11 cellular contexts compared by ENCODE assay signal in genomic region chr9:14910178-14910805, GRCh38. TPM values are rescaled to one million over a fixed set of nuclear protein-coding genes. Genes with fewer than 3 reads are reported as not detected.
A peak's percentile ranks its signal among the peaks of the same experiment; 100 is the strongest.
DNase-seq lines count a peak whose midpoint lies in the region; ATAC-seq, FAIRE-seq and TF ChIP-seq lines count a peak whose summit lies in the region.
"Had no signal": no experiment of that assay in that cellular context is flagged by ENCODE, and none has a peak within 500 bp of the region (broad histone marks: within the 10 kb centered on the region; RNA-seq: fewer than 3 reads in every experiment).

Gene FREM1, minus strand, starts transcription at chr9:14910428. Its CDS starts 41,451 bp downstream, at chr9:14868977.

- H3K36me3 ChIP-seq in endothelial cell of umbilical vein (ENCODE audit: control insufficient read depth in 2 of 2, extremely low read depth in 1 of 2, insufficient read depth in 2 of 2, low read length in 2 of 2) (no peaks in the 10 kb centered on the region), MM.1S (replicated peaks; ENCODE audit: insufficient read depth, low read length) (no peaks in the 10 kb centered on the region)

- H3K9me3 ChIP-seq in endothelial cell of umbilical vein (replicated peaks; ENCODE audit: control insufficient read depth, insufficient read depth, low read length) (no peaks in the 10 kb centered on the region), MM.1S (replicated peaks; ENCODE audit: insufficient read depth, low read length) (no peaks in the 10 kb centered on the region)

- peak; percentile 70 for DNase-seq in Right ventricle myocardium inferior (ENCODE audit: missing footprints)
- no peak for DNase-seq in cardiac septum (ENCODE audit: low spot score)
- DNase-seq in endothelial cell of umbilical vein (ENCODE audit: low read depth, low spot score): peak; percentile 19
- DNase-seq in mucosa of gallbladder (ENCODE audit: low spot score): peak; percentile 41
- no peak for DNase-seq in epidermal melanocyte (ENCODE audit: insufficient read length, low spot score)
- no peak for DNase-seq in MM.1S
- DNase-seq in GM13977 (ENCODE audit: low spot score): no peak
- DNase-seq: CD4-positive, alpha-beta T cell had no signal

- H3K4me3 ChIP-seq in endothelial cell of umbilical vein (replicated peaks in 1 of 3; ENCODE audit: insufficient read depth in 1 of 3, low read depth in 1 of 3, low read length in 3 of 3) (no peak within 1 kb of the TSS), MM.1S (ENCODE audit: low read length) (no peak within 1 kb of the TSS)

- peak within 1 kb of the TSS; percentile 41 for H2AFZ ChIP-seq in endothelial cell of umbilical vein (ENCODE audit: low read depth, low read length)
- no peak within 1 kb of the TSS for H2AFZ ChIP-seq in MM.1S (ENCODE audit: low read length)

- TF ChIP-seq POLR2A in endothelial cell of umbilical vein (IDR thresholded peaks at IDR 0.05; ENCODE audit: low read depth, low read length): no peak

- CTCF ChIA-PET in endothelial cell of umbilical vein (lab: Charles Lee): no interaction called here

- H3K9me2 ChIP-seq in MM.1S (replicated peaks; ENCODE audit: insufficient read depth, low read length): no peaks in the 10 kb centered on the region

- intact Hi-C loops in Right ventricle myocardium inferior (cut with DNase I) (no loop called here), cardiac septum (cut with DNase I) (no loop called here), endothelial cell of umbilical vein (cut with micrococcal nuclease) (no loop called here)

- no TSS peak for BruUV-seq in endothelial cell of umbilical vein (replicated peaks; lab: Mats Ljungman, UMichigan)

- H3K27me3 ChIP-seq in endothelial cell of umbilical vein (ENCODE audit: control insufficient read depth in 2 of 2, insufficient read depth in 2 of 2, low read length in 2 of 2): peaks cover 0 to 2% of the 10 kb centered on the region in 2 experiments
- no peaks in the 10 kb centered on the region for H3K27me3 ChIP-seq in MM.1S (replicated peaks; ENCODE audit: insufficient read depth, low read length)

- TF ChIP-seq CTCF in endothelial cell of umbilical vein (IDR thresholded peaks at IDR 0.05; ENCODE audit: extremely low read depth in 1 of 2, insufficient read depth in 1 of 2, low read depth in 1 of 2, low read length in 2 of 2) (no peak), MM.1S (IDR thresholded peaks at IDR 0.05; ENCODE audit: low read length) (no peak), GM13977 (IDR thresholded peaks at IDR 0.05; ENCODE audit: extremely low read depth, insufficient read depth, missing control alignments) (no peak)

- no peak within 1 kb of the TSS for H3K9ac ChIP-seq in endothelial cell of umbilical vein (replicated peaks; ENCODE audit: extremely low read depth, insufficient read depth, low read length)
- H3K9ac ChIP-seq in MM.1S (ENCODE audit: low read length): no peak within 1 kb of the TSS

- ATAC-seq in Right ventricle myocardium inferior (peak; percentile 56), HG02973 (IDR thresholded peaks at IDR 0.05; ENCODE audit: unreplicated experiment) (no peak)

- H3K27ac ChIP-seq in endothelial cell of umbilical vein (ENCODE audit: insufficient read depth, low read depth, low read length) (no peak within 1 kb of the TSS), MM.1S (ENCODE audit: low read length) (no peak within 1 kb of the TSS)
- H3K27ac ChIP-seq: epithelial cell of prostate had no signal

- in situ Hi-C loops in GM13977 (cut with MboI; ENCODE audit: low pct_unique_long_range_greater_than_20kb, low sequenced_read_pairs, unreplicated experiment): no loop called here

- no peak for FAIRE-seq in endothelial cell of umbilical vein (lab: Jason Lieb, UNC)

- H3K4me2 ChIP-seq in endothelial cell of umbilical vein (ENCODE audit: insufficient read depth, low read length): no peak within 1 kb of the TSS
- H3K4me2 ChIP-seq in MM.1S (ENCODE audit: low read depth, low read length): no peak within 1 kb of the TSS

- no peaks in the 10 kb centered on the region for H4K20me1 ChIP-seq in endothelial cell of umbilical vein (replicated peaks; ENCODE audit: control insufficient read depth, extremely low read depth, insufficient read depth, low read length)
- no peaks in the 10 kb centered on the region for H4K20me1 ChIP-seq in MM.1S (ENCODE audit: insufficient read depth, low read length)

- no peaks in the 10 kb centered on the region for H3F3A ChIP-seq in MM.1S (ENCODE audit: insufficient read depth, low read length)

- no peaks in the 10 kb centered on the region for H3K9me1 ChIP-seq in endothelial cell of umbilical vein (replicated peaks; ENCODE audit: control insufficient read depth, extremely low read depth, insufficient read depth, low read length)

- H3K4me1 ChIP-seq in endothelial cell of umbilical vein (ENCODE audit: control insufficient read depth, extremely low read depth, insufficient read depth, low read length): no peaks in the 10 kb centered on the region
- no peaks in the 10 kb centered on the region for H3K4me1 ChIP-seq in MM.1S (ENCODE audit: low read length)

- dilution Hi-C loops in endothelial cell of umbilical vein (cut with MboI; ENCODE audit: extremely low pct_ligation_motif_present, low sequenced_read_pairs): no loop called here

- POLR2A ChIA-PET in endothelial cell of umbilical vein (lab: Charles Lee): no interaction called here

- H3K79me2 ChIP-seq in endothelial cell of umbilical vein (ENCODE audit: control insufficient read depth, insufficient read depth, low read length) (no peaks in the 10 kb centered on the region), MM.1S (ENCODE audit: low read length) (no peaks in the 10 kb centered on the region)

TF ChIP-seq in endothelial cell of umbilical vein, 7 proteins besides CTCF, POLR2A, EP300 and RAD21:
- TF ChIP-seq MAX (IDR thresholded peaks at IDR 0.05; ENCODE audit: insufficient read depth, insufficient read length) (no peak), POLR2AphosphoS5 (IDR thresholded peaks at IDR 0.05; ENCODE audit: insufficient read depth, low read depth, low read length) (no peak)

RNA-seq across cellular contexts. Expression of gene FREM1, which starts in this region (rescaled TPM):
- total RNA-seq in Right ventricle myocardium inferior: 2.9 TPM
- 2.4 TPM for total RNA-seq in cardiac septum
- total RNA-seq in endothelial cell of umbilical vein: 0.14 and 0.29 TPM in 2 replicates
- polyA plus RNA-seq in endothelial cell of umbilical vein: 0.10 and 0.21 TPM in 2 replicates
- polyA plus RNA-seq in endothelial cell of umbilical vein (2011; cell fraction: cytosol; rRNA removed): 0.06 and 0.17 TPM in 2 replicates
- 0.33 and 0.38 TPM in 2 replicates for polyA plus RNA-seq in endothelial cell of umbilical vein (2011; cell fraction: nucleus; rRNA removed)
- 0.11 and 0.41 TPM in 2 replicates for polyA plus RNA-seq in endothelial cell of umbilical vein (2012)
- 0.22 and 0.91 TPM in 2 replicates for polyA minus RNA-seq in endothelial cell of umbilical vein
- polyA minus RNA-seq in endothelial cell of umbilical vein (2011; cell fraction: cytosol; rRNA and poly(A)+ RNA removed): not detected
- 0.29 and 1.3 TPM in 2 replicates for polyA minus RNA-seq in endothelial cell of umbilical vein (2011; cell fraction: nucleus; rRNA and poly(A)+ RNA removed)
- total RNA-seq in mucosa of gallbladder: 8.2 TPM
- total RNA-seq: T-helper 2 cell treated with Interferon-gamma antibody and Interleukin-4, amounts not matched to agents 100 ng/mL and 5 ng/mL, for 36 hours had no signal

Comparison
In these comparisons a context has a peak if more than half of its experiments do, and no peak if none do; other contexts are left out.
1. DNase-seq: peak in Right ventricle myocardium inferior (single experiment), endothelial cell of umbilical vein (single experiment) and mucosa of gallbladder (single experiment); none in cardiac septum (single experiment), epidermal melanocyte (single experiment), MM.1S (single experiment) and GM13977 (single experiment).